ENCODE assay signal across 23 cellular contexts in the genomic region with DNA sequence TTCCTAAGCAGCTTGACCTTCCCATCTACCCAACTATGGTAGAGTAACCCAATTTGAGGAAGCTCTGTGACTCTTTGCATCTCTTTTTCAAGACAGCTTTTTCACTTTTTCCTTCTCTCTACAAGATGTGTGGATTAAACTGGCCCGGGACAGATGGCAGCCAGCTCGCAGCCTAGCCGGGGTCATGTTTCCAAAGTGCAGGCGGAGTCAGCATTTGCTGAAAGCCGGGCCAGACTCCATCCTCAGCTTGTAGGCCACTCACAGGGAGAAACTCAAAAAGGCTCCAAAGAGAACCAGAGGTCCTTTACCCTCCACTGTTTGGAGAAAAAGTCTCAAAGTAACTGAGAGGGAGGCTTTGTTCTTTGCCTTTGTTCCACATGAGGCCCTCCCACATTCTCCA.
DNase-seq lines count a peak whose midpoint lies in the region; ATAC-seq and TF ChIP-seq lines count a peak whose summit lies in the region.
"Had no signal": no experiment of that assay in that cellular context is flagged by ENCODE, and none has a peak within 500 bp of the region (broad histone marks: within the 10 kb centered on the region; RNA-seq: fewer than 3 reads in every experiment).

No MANE protein-coding gene starts in this region.

- CTCF ChIA-PET in HEK293T (lab: Yijun Ruan, JAX): interaction anchor here (0.6 kb wide), 1 partner anchor 52 kb away, joined by 4 read pairs; no protein-coding TSS in a partner anchor

- peaks cover 82% of the 10 kb centered on the region for H3K27me3 ChIP-seq in WERI-Rb-1 (ENCODE audit: insufficient read depth, low read depth, severe bottlenecking)
- H3K27me3 ChIP-seq: hepatocyte, SJSA1 had no signal

- POLR2A ChIA-PET in HEK293T (lab: Yijun Ruan, JAX): no interaction called here

- no peaks in the 10 kb centered on the region for H3K4me1 Mint-ChIP-seq in stimulated activated effector memory CD8-positive, alpha-beta T cell treated with anti-CD3 and anti-CD28 coated beads, Interleukin-12 subunit alpha, Interleukin-12 subunit beta, amount 100 ng/mL, for 72 hours
- H3K4me1 Mint-ChIP-seq: CD4-positive, CD25-positive, alpha-beta regulatory T cell had no signal

- no peak overlapping the region for H3K4me3 Mint-ChIP-seq in stimulated activated effector memory CD8-positive, alpha-beta T cell treated with anti-CD3 and anti-CD28 coated beads, Interleukin-12 subunit alpha, Interleukin-12 subunit beta, amount 100 ng/mL, for 72 hours
- H3K4me3 Mint-ChIP-seq: activated T-cell treated with anti-CD3 and anti-CD28 coated beads, Interleukin-2, amount 50 U/mL, for 4 hours; CD4-positive, CD25-positive, alpha-beta regulatory T cell; neural crest cell; T-helper 2 cell treated with Interferon-gamma antibody and Interleukin-4, amounts not matched to agents 5 μg/mL and 100 μg/mL, for 36 hours had no signal

- no peak overlapping the region for H3K4me3 ChIP-seq in WERI-Rb-1 (ENCODE audit: low read depth, low read length)
- H3K4me3 ChIP-seq: hepatocyte, psoas muscle, SJSA1 had no signal

- no peaks in the 10 kb centered on the region for H3K36me3 ChIP-seq in WERI-Rb-1
- H3K36me3 ChIP-seq: SJSA1 had no signal

- no peaks in the 10 kb centered on the region for H3K36me3 Mint-ChIP-seq in stimulated activated effector memory CD8-positive, alpha-beta T cell treated with anti-CD3 and anti-CD28 coated beads, Interleukin-12 subunit alpha, Interleukin-12 subunit beta, amount 100 ng/mL, for 72 hours
- H3K36me3 Mint-ChIP-seq: CD4-positive, CD25-positive, alpha-beta regulatory T cell had no signal

- TF ChIP-seq CTCF in AG09319 (IDR thresholded peaks at IDR 0.05; ENCODE audit: low read depth, low read length): no peak
- TF ChIP-seq CTCF in WERI-Rb-1 (IDR thresholded peaks at IDR 0.05; ENCODE audit: low read depth, low read length): no peak

- no peak overlapping the region for H3K27ac Mint-ChIP-seq in stimulated activated effector memory CD8-positive, alpha-beta T cell treated with anti-CD3 and anti-CD28 coated beads, Interleukin-12 subunit alpha, Interleukin-12 subunit beta, amount 100 ng/mL, for 72 hours
- H3K27ac Mint-ChIP-seq: CD4-positive, CD25-positive, alpha-beta regulatory T cell; T-helper 2 cell treated with Interferon-gamma antibody and Interleukin-4, amounts not matched to agents 5 μg/mL and 100 μg/mL, for 36 hours had no signal

- no peak for ATAC-seq in stimulated activated effector memory CD8-positive, alpha-beta T cell treated with anti-CD3 and anti-CD28 coated beads, Interleukin-12 subunit alpha, Interleukin-12 subunit beta, amount 100 ng/mL, for 72 hours
- ATAC-seq in HG03342 (IDR thresholded peaks at IDR 0.05; ENCODE audit: unreplicated experiment): no peak
- ATAC-seq: activated T-cell treated with anti-CD3 and anti-CD28 coated beads, Interleukin-2, amount 50 U/mL, for 4 hours; PC-3; psoas muscle had no signal

- no peak overlapping the region; the same call in 1 of the 2 replicates for H3K27ac ChIP-seq in WERI-Rb-1
- H3K27ac ChIP-seq: hepatocyte, psoas muscle, SJSA1 had no signal

- no peaks in the 10 kb centered on the region for H3K9me3 Mint-ChIP-seq in stimulated activated effector memory CD8-positive, alpha-beta T cell treated with anti-CD3 and anti-CD28 coated beads, Interleukin-12 subunit alpha, Interleukin-12 subunit beta, amount 100 ng/mL, for 72 hours
- H3K9me3 Mint-ChIP-seq: activated T-cell treated with anti-CD3 and anti-CD28 coated beads, Interleukin-2, amount 50 U/mL, for 4 hours had no signal

- DNase-seq in AG09319 (ENCODE audit: extremely low read depth, low read depth): peak; percentile 14
- DNase-seq in HEK293T (ENCODE audit: extremely low spot score): peak; percentile 43
- DNase-seq in WERI-Rb-1: peak; percentile 38
- peak; percentile 60 for DNase-seq in islet precursor cell
- no peak for DNase-seq in stimulated activated effector memory CD8-positive, alpha-beta T cell treated with anti-CD3 and anti-CD28 coated beads, Interleukin-12 subunit alpha, Interleukin-12 subunit beta, amount 100 ng/mL, for 72 hours (ENCODE audit: low spot score in 2 of 2)
- DNase-seq in cortex of kidney (lab: John Stamatoyannopoulos, UW): no peak
- no peak for DNase-seq in NCI-H2081 (lab: John Stamatoyannopoulos, UW)
- DNase-seq: activated CD4-positive, CD25-positive, alpha-beta regulatory T cell; activated naive CD4-positive, alpha-beta T cell treated with anti-CD3 and anti-CD28 coated beads, Interleukin-2, amount 50 U/mL, for 16 hours; activated T-cell treated with anti-CD3 and anti-CD28 coated beads, Interleukin-2, amount 50 U/mL, for 4 hours; CD4-positive, CD25-positive, alpha-beta regulatory T cell; DMS79; KG1; kidney glomerular epithelial cell; NCI-H2107; NCI-H748 treated with DMSO at 0.1 percent for 48 hours; PC-3; psoas muscle had no signal

- H3K9me3 ChIP-seq in WERI-Rb-1 (ENCODE audit: severe bottlenecking): no peaks in the 10 kb centered on the region
- H3K9me3 ChIP-seq: psoas muscle, SJSA1 had no signal

TF ChIP-seq in HEK293T, 16 proteins besides CTCF, POLR2A, EP300 and RAD21:
- TF ChIP-seq ELF4 (IDR thresholded peaks at IDR 0.05) (no peak), SP1 (IDR thresholded peaks at IDR 0.05) (no peak), HDGF (IDR thresholded peaks at IDR 0.05; ENCODE audit: borderline replicate concordance) (no peak), NFRKB (IDR thresholded peaks at IDR 0.05) (no peak), FOXM1 (IDR thresholded peaks at IDR 0.05; ENCODE audit: borderline replicate concordance) (no peak), LEF1 (IDR thresholded peaks at IDR 0.05; ENCODE audit: borderline replicate concordance) (no peak), CTBP1 (IDR thresholded peaks at IDR 0.05; ENCODE audit: borderline replicate concordance) (no peak), ZNF384 (IDR thresholded peaks at IDR 0.05) (no peak), L3MBTL2 (conservative IDR thresholded peaks at IDR 0.05) (no peak), ARNT (IDR thresholded peaks at IDR 0.05) (no peak), BHLHE40 (IDR thresholded peaks at IDR 0.05; ENCODE audit: borderline replicate concordance) (no peak), FOXK2 (IDR thresholded peaks at IDR 0.05) (no peak), SUZ12 (IDR thresholded peaks at IDR 0.05) (no peak), TARDBP (IDR thresholded peaks at IDR 0.05) (no peak), FOXA1 (IDR thresholded peaks at IDR 0.05) (no peak)
- TF ChIP-seq, protein P1, sequence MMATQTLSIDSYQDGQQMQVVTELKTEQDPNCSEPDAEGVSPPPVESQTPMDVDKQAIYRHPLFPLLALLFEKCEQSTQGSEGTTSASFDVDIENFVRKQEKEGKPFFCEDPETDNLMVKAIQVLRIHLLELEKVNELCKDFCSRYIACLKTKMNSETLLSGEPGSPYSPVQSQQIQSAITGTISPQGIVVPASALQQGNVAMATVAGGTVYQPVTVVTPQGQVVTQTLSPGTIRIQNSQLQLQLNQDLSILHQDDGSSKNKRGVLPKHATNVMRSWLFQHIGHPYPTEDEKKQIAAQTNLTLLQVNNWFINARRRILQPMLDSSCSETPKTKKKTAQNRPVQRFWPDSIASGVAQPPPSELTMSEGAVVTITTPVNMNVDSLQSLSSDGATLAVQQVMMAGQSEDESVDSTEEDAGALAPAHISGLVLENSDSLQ (IDR thresholded peaks at IDR 0.05): no peak

Comparison
In these comparisons a context has a peak if more than half of its experiments do, and no peak if none do; other contexts are left out.
1. DNase-seq: peak in AG09319 (single experiment), HEK293T (single experiment), WERI-Rb-1 (single experiment) and islet precursor cell (single experiment); none in stimulated activated effector memory CD8-positive, alpha-beta T cell treated with anti-CD3 and anti-CD28 coated beads, Interleukin-12 subunit alpha, Interleukin-12 subunit beta, amount 100 ng/mL, for 72 hours (0 of 2), cortex of kidney (single experiment) and NCI-H2081 (0 of 2).